8 cellular contexts compared by ENCODE assay signal in genomic region chr15:61228025-61228901, GRCh38. TPM values are rescaled to one million over a fixed set of nuclear protein-coding genes. Genes with fewer than 3 reads are reported as not detected.
DNase-seq lines count a peak whose midpoint lies in the region; ATAC-seq, FAIRE-seq and TF ChIP-seq lines count a peak whose summit lies in the region.

No MANE protein-coding gene starts in this region.

- no peaks in the 10 kb centered on the region for H3K4me1 Mint-ChIP-seq in MCF 10A (ENCODE audit: insufficient read depth, unreplicated experiment)

- peaks cover 59% of the 10 kb centered on the region for H3K27me3 Mint-ChIP-seq in MCF 10A (ENCODE audit: insufficient read depth, unreplicated experiment)

- H3K9me3 ChIP-seq in kidney (ENCODE audit: control insufficient read depth in 1 of 2, low read length in 2 of 2) (no peaks in the 10 kb centered on the region), suprapubic skin (no peaks in the 10 kb centered on the region)

- H3K27ac ChIP-seq in kidney (ENCODE audit: low read depth in 2 of 2, low read length in 2 of 2) (peak overlapping the region in 1 of 2 donors; percentile 16), suprapubic skin (peak overlapping the region; percentile 1)

- CTCF ChIA-PET in MCF 10A (lab: Yijun Ruan, JAX) = interaction anchor here (0.6 to 1.7 kb wide), 7 partner anchors 10 to 818 kb away, joined by 3 to 6 read pairs (median 3); no protein-coding TSS in a partner anchor

- no TSS peak for BruUV-seq in MCF 10A (replicated peaks; lab: Mats Ljungman, UMichigan)

- H3K4me1 ChIP-seq in kidney (ENCODE audit: control insufficient read depth in 1 of 2, insufficient read depth in 1 of 2, low read depth in 1 of 2, low read length in 2 of 2) (peaks cover 5 to 9% of the 10 kb centered on the region in 2 donors), suprapubic skin (peaks cover 31% of the 10 kb centered on the region)

- no peak for ATAC-seq in GM21447 (IDR thresholded peaks at IDR 0.05; ENCODE audit: unreplicated experiment)

- FAIRE-seq in kidney (lab: Jason Lieb, UNC) = no peak

- peak overlapping the region in 1 of 2 donors; percentile 59 for H3K9ac ChIP-seq in kidney (ENCODE audit: low read length in 2 of 2)

- TF ChIP-seq CTCF in AG10803 (conservative IDR thresholded peaks at IDR 0.05; ENCODE audit: low read length) (no peak), MCF 10A (IDR thresholded peaks at IDR 0.05; ENCODE audit: unreplicated experiment) (no peak), kidney (IDR thresholded peaks at IDR 0.05; ENCODE audit: borderline replicate concordance, extremely low read depth, insufficient read depth) (no peak), suprapubic skin (IDR thresholded peaks at IDR 0.05) (no peak)

- H3K4me3 Mint-ChIP-seq in MCF 10A (ENCODE audit: unreplicated experiment) = peak overlapping the region; percentile 78

- no peak for TF ChIP-seq EP300 in suprapubic skin (IDR thresholded peaks at IDR 0.05)

- H3K27ac Mint-ChIP-seq in MCF 10A (ENCODE audit: low read depth, unreplicated experiment) = no peak overlapping the region

- TF ChIP-seq POLR2A in suprapubic skin (IDR thresholded peaks at IDR 0.05) = no peak

- H3K4me3 ChIP-seq in AG10803 (ENCODE audit: low read length) (peak overlapping the region; percentile 72), kidney (ENCODE audit: low read length in 2 of 2) (peak overlapping the region; percentile 76 to 81), suprapubic skin (peak overlapping the region; percentile 63)

- 0% methylated on average over 39 of the region's 63 CpGs for WGBS in suprapubic skin

- DNase-seq in AG10803 (ENCODE audit: low read depth) = peak; percentile 45
- peak; percentile 21 for DNase-seq in HT1080 (ENCODE audit: low read depth)
- peak; percentile 13 for DNase-seq in MCF 10A (ENCODE audit: unreplicated experiment)
- DNase-seq in kidney = peak; percentile 74
- peak in 1 of 2 donors; percentile 61 for DNase-seq in suprapubic skin (ENCODE audit: low spot score in 2 of 2)
- DNase-seq in middle frontal gyrus (ENCODE audit: extremely low spot score, low spot score) = no peak
- DNase-seq in dedifferentiated amniotic fluid mesenchymal stem cell (ENCODE audit: extremely low spot score) = no peak

- intact Hi-C loops in MCF 10A (cut with micrococcal nuclease) (no loop called here), kidney (cut with DNase I) (no loop called here)

- no peaks in the 10 kb centered on the region for H3K9me3 Mint-ChIP-seq in MCF 10A (ENCODE audit: unreplicated experiment)

- POLR2A ChIA-PET in MCF 10A (lab: Yijun Ruan, JAX) = interaction anchor here (0.6 to 1.0 kb wide), 4 partner anchors 12 to 521 kb away, joined by 3 to 8 read pairs (median 4); no protein-coding TSS in a partner anchor

- H3K36me3 ChIP-seq in kidney (ENCODE audit: control insufficient read depth in 1 of 2, insufficient read depth in 2 of 2, low read length in 2 of 2) (no peaks in the 10 kb centered on the region), suprapubic skin (no peaks in the 10 kb centered on the region)

- peaks cover 6% of the 10 kb centered on the region for H3K36me3 Mint-ChIP-seq in MCF 10A (ENCODE audit: insufficient read depth, unreplicated experiment)

- peaks cover 4% of the 10 kb centered on the region for H3K27me3 ChIP-seq in suprapubic skin

RNA-seq across cellular contexts. Expression of gene RORA, which starts 0.8 kb away (rescaled TPM):
- total RNA-seq in HT1080 (2014; rRNA removed; shearing (Covaris generic)) = 3.6 and 5.8 TPM in 2 replicates
- 2.0 and 2.9 TPM in 2 replicates for polyA plus RNA-seq in HT1080 (2015; cell fraction: cytosol; rRNA removed)
- polyA plus RNA-seq in HT1080 (2015; cell fraction: nucleus; rRNA removed) = 8.6 and 9.1 TPM in 2 replicates
- total RNA-seq in MCF 10A (2022) (3.0 and 3.9 TPM in 2 replicates), kidney (32.0 TPM), suprapubic skin (1,000 to 10,000 TPM in 1 of 4 donors, 100 to 1,000 TPM in 3; 379 to 1,003 (median 527) TPM)
- 5.2 TPM for polyA plus RNA-seq in kidney (ENCODE audit: insufficient read depth, low read depth, low replicate concordance)

Comparison
In these comparisons a context has a peak if more than half of its experiments do, and no peak if none do; other contexts are left out.
1. DNase-seq: peak in AG10803 (single experiment), HT1080 (single experiment), MCF 10A (single experiment) and kidney (single experiment); none in middle frontal gyrus (single experiment) and dedifferentiated amniotic fluid mesenchymal stem cell (single experiment).
2. RNA of gene RORA, which starts 0.8 kb away (total RNA-seq): 379 to 1,003 TPM in suprapubic skin; 32.0 TPM in kidney (single experiment), 3.6 to 5.8 TPM in HT1080 and 3.0 to 3.9 TPM in MCF 10A; every median in the first group is over 10 times any median in the second.
3. Peak in every context shown above with its lines, with median percentiles within 50 percentile points of each other: H3K4me3 ChIP-seq.